Comparison of ENCODE assay signal across 9 cellular contexts in the genomic region with DNA sequence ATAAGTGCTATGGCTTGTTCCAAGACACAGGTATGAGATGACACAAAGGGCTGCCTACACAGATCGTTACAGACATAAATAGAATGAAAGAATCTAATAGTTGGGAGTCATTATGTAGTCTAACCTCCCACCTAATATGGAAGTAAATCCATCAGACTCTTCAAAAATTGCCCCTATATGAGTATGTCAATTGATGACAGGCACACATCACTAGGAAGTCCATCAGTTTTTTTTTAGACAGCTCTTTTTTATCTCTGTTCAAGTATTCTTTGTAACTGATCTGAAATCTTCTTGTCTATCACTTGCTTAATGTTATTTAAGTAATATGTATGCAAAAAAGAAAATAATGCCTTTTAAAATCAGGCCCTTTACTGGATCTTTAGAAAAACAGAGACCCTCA.
"Had no signal": no experiment of that assay in that cellular context is flagged by ENCODE, and none has a peak within 500 bp of the region (broad histone marks: within the 10 kb centered on the region; RNA-seq: fewer than 3 reads in every experiment).

No MANE protein-coding gene starts in this region.

- H3K9ac ChIP-seq: GM23248 had no signal

- DNase-seq: GM23248, GOT3, H9, HCEC 1CT, HFFc6 had no signal

- H3K36me3 ChIP-seq: HAP-1 had no signal

- H3K4me2 ChIP-seq: GM23338 had no signal

- H3K27ac ChIP-seq: GM23248 had no signal

- H3K9me3 ChIP-seq: HAP-1 had no signal

- FAIRE-seq: H1, H54 had no signal

- H2AFZ ChIP-seq: GM23248, GM23338 had no signal

- H3K4me3 ChIP-seq: GM23248, GM23338, HAP-1 had no signal
